Comparison of ENCODE assay signal across 20 cellular contexts in genomic region chr7:76351372-76351771, GRCh38. TPM values are rescaled to one million over a fixed set of nuclear protein-coding genes. Genes with fewer than 3 reads are reported as not detected.
A peak's percentile ranks its signal among the peaks of the same experiment; 100 is the strongest.
DNase-seq lines count a peak whose midpoint lies in the region; ATAC-seq and TF ChIP-seq lines count a peak whose summit lies in the region.
"Had no signal": no experiment of that assay in that cellular context is flagged by ENCODE, and none has a peak within 500 bp of the region (broad histone marks: within the 10 kb centered on the region; RNA-seq: fewer than 3 reads in every experiment).

No MANE protein-coding gene starts in this region.

- H3K27me3 ChIP-seq in CD4-positive, alpha-beta T cell (ENCODE audit: control insufficient read depth, insufficient read depth, low read length): no peaks in the 10 kb centered on the region
- no peaks in the 10 kb centered on the region for H3K27me3 ChIP-seq in DND-41 (ENCODE audit: insufficient read depth, low read length, poor library complexity)
- H3K27me3 ChIP-seq in psoas muscle (ENCODE audit: insufficient read depth in 3 of 3, low read length in 2 of 3): no peaks in the 10 kb centered on the region
- H3K27me3 ChIP-seq: esophagus muscularis mucosa had no signal

- 44 to 57% (median 51%) methylated on average over 7 of the region's 7 CpGs for WGBS in psoas muscle, 3 donors

- H3K4me1 ChIP-seq in DND-41 (ENCODE audit: insufficient read depth, low read length) (peaks cover 23% of the 10 kb centered on the region), psoas muscle (peaks cover 93% of the 10 kb centered on the region)

- no peak for ATAC-seq in CD4-positive, alpha-beta T cell (ENCODE audit: poor library complexity)
- ATAC-seq in DND-41 (ENCODE audit: insufficient read depth, low read depth) (peak; percentile 27; the same call in 1 of the 3 replicates), psoas muscle (peak; percentile 29 to 46 (median 30)), GM21447 (IDR thresholded peaks at IDR 0.05; ENCODE audit: unreplicated experiment) (no peak)
- no peak for ATAC-seq in activated naive CD8-positive, alpha-beta T cell treated with anti-CD3 and anti-CD28 coated beads, Interleukin-2, amount 50 U/mL, for 24 hours
- ATAC-seq: left lobe of liver, mucosa of descending colon had no signal

- H3K36me3 ChIP-seq in DND-41 (ENCODE audit: insufficient read depth, low read length) (peaks cover 86% of the 10 kb centered on the region), psoas muscle (ENCODE audit: insufficient read depth in 1 of 2, low read depth in 1 of 2) (peaks cover 2 to 39% of the 10 kb centered on the region in 2 donors)

- TF ChIP-seq CTCF in CD4-positive, alpha-beta T cell (IDR thresholded peaks at IDR 0.05): no peak
- TF ChIP-seq CTCF in DND-41 (IDR thresholded peaks at IDR 0.05; ENCODE audit: borderline replicate concordance, extremely low read depth, low read length, poor library complexity, severe bottlenecking) (no peak), psoas muscle (IDR thresholded peaks at IDR 0.05) (no peak)

- no peaks in the 10 kb centered on the region for H3K9me3 Mint-ChIP-seq in CD4-positive, alpha-beta T cell
- H3K9me3 Mint-ChIP-seq in activated naive CD8-positive, alpha-beta T cell treated with anti-CD3 and anti-CD28 coated beads, Interleukin-2, amount 50 U/mL, for 24 hours: peaks cover 4% of the 10 kb centered on the region

- POLR2A ChIA-PET in CD4-positive, alpha-beta T cell (lab: Charles Lee): interaction anchor here (1.3 kb wide), 1 partner anchor 437 kb away, joined by 3 read pairs; the partner anchor contains the start of gene POR

- H3K27ac Mint-ChIP-seq in CD4-positive, alpha-beta T cell: peak overlapping the region; percentile 4
- peak overlapping the region; percentile 14 for H3K27ac Mint-ChIP-seq in activated naive CD8-positive, alpha-beta T cell treated with anti-CD3 and anti-CD28 coated beads, Interleukin-2, amount 50 U/mL, for 24 hours

- H3K27me3 Mint-ChIP-seq in CD4-positive, alpha-beta T cell: no peaks in the 10 kb centered on the region
- no peaks in the 10 kb centered on the region for H3K27me3 Mint-ChIP-seq in activated naive CD8-positive, alpha-beta T cell treated with anti-CD3 and anti-CD28 coated beads, Interleukin-2, amount 50 U/mL, for 24 hours
- H3K27me3 Mint-ChIP-seq: T-helper 17 cell had no signal

- peaks cover 100% of the 10 kb centered on the region for H3K79me2 ChIP-seq in DND-41 (ENCODE audit: insufficient read depth, low read length)

- H3K27ac ChIP-seq in CD4-positive, alpha-beta T cell (ENCODE audit: low read depth, low read length): no peak overlapping the region
- H3K27ac ChIP-seq in DND-41 (ENCODE audit: low read length) (no peak overlapping the region), psoas muscle (peak overlapping the region; percentile 100)
- H3K27ac ChIP-seq: WERI-Rb-1 had no signal

- H3K9ac ChIP-seq in DND-41 (ENCODE audit: low read depth, low read length): no peak overlapping the region

- peak overlapping the region; percentile 46 for H3K4me3 Mint-ChIP-seq in CD4-positive, alpha-beta T cell
- H3K4me3 Mint-ChIP-seq in activated naive CD8-positive, alpha-beta T cell treated with anti-CD3 and anti-CD28 coated beads, Interleukin-2, amount 50 U/mL, for 24 hours: no peak overlapping the region

- DNase-seq in CD4-positive, alpha-beta T cell: no peak
- DNase-seq in DND-41: no peak
- no peak for DNase-seq in activated naive CD8-positive, alpha-beta T cell treated with anti-CD3 and anti-CD28 coated beads, Interleukin-2, amount 50 U/mL, for 24 hours
- DNase-seq in psoas muscle: no peak
- DNase-seq in NCI-H2196 (lab: John Stamatoyannopoulos, UW; ENCODE audit: unreplicated experiment): no peak
- DNase-seq in AML-193 (lab: John Stamatoyannopoulos, UW): no peak
- DNase-seq: aorta; effector CD4-positive, alpha-beta T cell; mucosa of descending colon; NCI-H1105 treated with DMSO at 0.1 percent for 48 hours; NCI-H774; OCI-M1; SHP77 treated with DMSO at 0.1 percent for 48 hours; stimulated activated CD4-positive, alpha-beta T cell treated with anti-CD3 and anti-CD28 coated beads, Interleukin-15, amount 100 ng/mL, for 24 hours; T-helper 17 cell; WERI-Rb-1 had no signal

- H3K36me3 Mint-ChIP-seq in CD4-positive, alpha-beta T cell (ENCODE audit: low read depth): peaks cover 71% of the 10 kb centered on the region
- H3K36me3 Mint-ChIP-seq in activated naive CD8-positive, alpha-beta T cell treated with anti-CD3 and anti-CD28 coated beads, Interleukin-2, amount 50 U/mL, for 24 hours (ENCODE audit: low read depth): peaks cover 77% of the 10 kb centered on the region

- intact Hi-C loops in CD4-positive, alpha-beta T cell (cut with DNase I, micrococcal nuclease): no loop called here
- intact Hi-C loops in psoas muscle (cut with DNase I): no loop called here

- CTCF ChIA-PET in CD4-positive, alpha-beta T cell (lab: Charles Lee): interaction anchor here (1.2 kb wide), 1 partner anchor 37 kb away, joined by 3 read pairs; no protein-coding TSS in a partner anchor

- no peak overlapping the region for H2AFZ ChIP-seq in DND-41 (ENCODE audit: low read depth, low read length)

- no peaks in the 10 kb centered on the region for H3K9me3 ChIP-seq in CD4-positive, alpha-beta T cell (ENCODE audit: control insufficient read depth, low read length)
- H3K9me3 ChIP-seq in DND-41 (ENCODE audit: insufficient read depth, low read length, severe bottlenecking) (no peaks in the 10 kb centered on the region), psoas muscle (no peaks in the 10 kb centered on the region)
- H3K9me3 ChIP-seq: esophagus muscularis mucosa, mucosa of descending colon had no signal

- H3K4me1 Mint-ChIP-seq in CD4-positive, alpha-beta T cell (ENCODE audit: low read depth): peaks cover 74% of the 10 kb centered on the region
- H3K4me1 Mint-ChIP-seq in activated naive CD8-positive, alpha-beta T cell treated with anti-CD3 and anti-CD28 coated beads, Interleukin-2, amount 50 U/mL, for 24 hours: peaks cover 79% of the 10 kb centered on the region

- H3K4me3 ChIP-seq in DND-41 (ENCODE audit: low read depth in 1 of 2, low read length in 2 of 2): no peak overlapping the region
- peak overlapping the region; percentile 50 for H3K4me3 ChIP-seq in psoas muscle
- H3K4me3 ChIP-seq: esophagus muscularis mucosa, HAP-1, mucosa of descending colon had no signal

- no peak overlapping the region for H3K4me2 ChIP-seq in DND-41 (ENCODE audit: insufficient read depth, low read length)

- peaks cover 87% of the 10 kb centered on the region for H4K20me1 ChIP-seq in DND-41 (ENCODE audit: insufficient read depth, low read length)

RNA-seq across cellular contexts. Expression of gene YWHAG, which starts 7.4 kb away (rescaled TPM):
- total RNA-seq in CD4-positive, alpha-beta T cell: 10 to 100 TPM; 23.4 to 24.3 TPM
- total RNA-seq in psoas muscle: 100 to 1,000 TPM; 342 to 421 (median 401) TPM
- 100 to 1,000 TPM; 204 to 523 (median 213) TPM for polyA plus RNA-seq in psoas muscle

RNA-seq across cellular contexts. Expression of gene HSPB1, which starts 48.9 kb away (rescaled TPM):
- 10 to 100 TPM; 38.0 to 38.6 TPM for total RNA-seq in CD4-positive, alpha-beta T cell
- 1,000 to 10,000 TPM; 2,972 to 5,803 (median 5,243) TPM for total RNA-seq in psoas muscle
- polyA plus RNA-seq in psoas muscle: 1,000 to 10,000 TPM; 1,312 to 4,364 (median 1,775) TPM

RNA-seq across cellular contexts. Expression of gene SSC4D, which starts 58.1 kb away (rescaled TPM):
- not detected for total RNA-seq in CD4-positive, alpha-beta T cell
- total RNA-seq in psoas muscle: 1 to 10 TPM in 1 of 4 donors, under 1 TPM in 3; 0.79 to 1.0 (median 0.86) TPM
- 1 to 10 TPM; 1.3 to 3.3 (median 2.7) TPM for polyA plus RNA-seq in psoas muscle
- total RNA-seq: T-helper 17 cell had no signal

Comparison
In these comparisons a context has a peak if more than half of its experiments do, and no peak if none do; other contexts are left out.
1. ATAC-seq: peak in DND-41 (single experiment) and psoas muscle (4 of 4); none in CD4-positive, alpha-beta T cell (single experiment), activated naive CD8-positive, alpha-beta T cell treated with anti-CD3 and anti-CD28 coated beads, Interleukin-2, amount 50 U/mL, for 24 hours (single experiment) and GM21447 (single experiment).
2. RNA of gene YWHAG, which starts 7.4 kb away (total RNA-seq): 342 to 421 TPM in psoas muscle; 23.4 to 24.3 TPM in CD4-positive, alpha-beta T cell; every median in the first group is over 10 times any median in the second.
3. RNA of gene HSPB1, which starts 48.9 kb away (total RNA-seq): 2,972 to 5,803 TPM in psoas muscle; 38.0 to 38.6 TPM in CD4-positive, alpha-beta T cell; every median in the first group is over 10 times any median in the second.